21 cellular contexts compared by ENCODE assay signal in the genomic region with DNA sequence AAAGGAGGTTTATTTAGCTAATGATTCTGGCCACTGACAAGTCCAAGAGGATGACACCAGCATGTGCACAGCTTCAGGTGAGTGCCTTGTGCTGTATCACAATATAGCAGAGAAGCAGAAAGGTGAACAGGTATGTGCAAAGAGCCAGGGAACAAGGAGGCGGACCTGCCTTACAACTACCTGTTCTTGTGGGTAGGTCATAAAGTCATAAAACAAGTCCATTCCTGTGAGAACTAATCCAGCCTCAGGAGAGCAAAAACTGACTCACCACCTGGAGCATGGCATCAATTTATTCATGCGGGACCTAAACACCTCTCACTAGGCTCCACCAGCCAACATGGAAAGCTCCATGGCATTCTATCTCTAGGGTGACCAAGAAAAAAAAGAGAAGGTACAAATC.
DNase-seq lines count a peak whose midpoint lies in the region; ATAC-seq and TF ChIP-seq lines count a peak whose summit lies in the region.
"Had no signal": no experiment of that assay in that cellular context is flagged by ENCODE, and none has a peak within 500 bp of the region (broad histone marks: within the 10 kb centered on the region; RNA-seq: fewer than 3 reads in every experiment).

No MANE protein-coding gene starts in this region.

- TF ChIP-seq CTCF in prostate gland (IDR thresholded peaks at IDR 0.05) (no peak), A673 (conservative IDR thresholded peaks at IDR 0.05; ENCODE audit: low read depth, low read length) (no peak)

- H3K9me3 ChIP-seq in prostate gland = no peaks in the 10 kb centered on the region
- no peaks in the 10 kb centered on the region for H3K9me3 ChIP-seq in A673 (ENCODE audit: low read depth, low read length, poor library complexity, severe bottlenecking)
- H3K9me3 ChIP-seq in right cardiac atrium (ENCODE audit: control insufficient read depth, low read length) = no peaks in the 10 kb centered on the region
- H3K9me3 ChIP-seq: Caco-2, MG63, SK-N-SH had no signal

- H3K4me3 ChIP-seq in prostate gland = no peak overlapping the region
- no peak overlapping the region for H3K4me3 ChIP-seq in A673 (ENCODE audit: low read depth, low read length, poor library complexity, severe bottlenecking)
- no peak overlapping the region for H3K4me3 ChIP-seq in right cardiac atrium (ENCODE audit: low read length)
- H3K4me3 ChIP-seq: GM23338, MG63, PC-9 had no signal

- ATAC-seq in right cardiac atrium = no peak
- ATAC-seq: GM23338, HepG2 had no signal

- DNase-seq in HPDE6-E6E7 (ENCODE audit: extremely low spot score) = peak; percentile 74
- peak; percentile 98 for DNase-seq in NCI-H510A treated with DMSO at 0.1 percent for 48 hours (lab: John Stamatoyannopoulos, UW)
- DNase-seq in epithelial cell of prostate (ENCODE audit: low read depth, low spot score) = peak; percentile 92
- peak; percentile 64 for DNase-seq in prostate gland (ENCODE audit: low spot score)
- DNase-seq in UCSD-AML1 (lab: John Stamatoyannopoulos, UW; ENCODE audit: unreplicated experiment) = no peak
- DNase-seq in A673 (ENCODE audit: low spot score) = no peak
- DNase-seq in right cardiac atrium = no peak
- DNase-seq in central memory CD4-positive, alpha-beta T cell = no peak
- DNase-seq: AML-193, Caco-2, DMS79 treated with DMSO at 0.1 percent for 48 hours, MG63, NCI-H1092 treated with DMSO at 0.1 percent for 48 hours, NCI-H1930, NCI-H226, PC-9, Right ventricle myocardium superior, SK-N-SH had no signal

- whole genome bisulfite sequencing in prostate gland = 47% methylated on average over 2 of the region's 2 CpGs
- 88% methylated on average over 2 of the region's 2 CpGs for WGBS in right cardiac atrium

- H3K27me3 ChIP-seq in prostate gland (replicated peaks; ENCODE audit: insufficient read depth) = no peaks in the 10 kb centered on the region
- H3K27me3 ChIP-seq in A673 (replicated peaks; ENCODE audit: insufficient read depth, low read depth, low read length, poor library complexity) = peaks cover 3% of the 10 kb centered on the region
- no peaks in the 10 kb centered on the region for H3K27me3 ChIP-seq in right cardiac atrium (ENCODE audit: control insufficient read depth, insufficient read depth)
- H3K27me3 ChIP-seq: MG63 had no signal

- POLR2A ChIA-PET in A673 (lab: Charles Lee; ENCODE audit: low non-redundant PET) = no interaction called here

- no peaks in the 10 kb centered on the region for H3K36me3 ChIP-seq in prostate gland
- H3K36me3 ChIP-seq in A673 (ENCODE audit: insufficient read depth, low read length, poor library complexity, severe bottlenecking) = no peaks in the 10 kb centered on the region
- H3K36me3 ChIP-seq: MG63 had no signal

- BruUV-seq in A673 (replicated peaks; lab: Mats Ljungman, UMichigan) = no TSS peak

- H3K4me1 ChIP-seq in prostate gland (replicated peaks) (no peaks in the 10 kb centered on the region), A673 (ENCODE audit: insufficient read depth, low read length, poor library complexity, severe bottlenecking) (no peaks in the 10 kb centered on the region), right cardiac atrium (ENCODE audit: control insufficient read depth, insufficient read depth, low read length) (no peaks in the 10 kb centered on the region)
- H3K4me1 ChIP-seq: Caco-2 had no signal

- H3K27ac ChIP-seq in epithelial cell of prostate (no peak overlapping the region), prostate gland (no peak overlapping the region), A673 (ENCODE audit: low read depth, low read length, poor library complexity, severe bottlenecking) (no peak overlapping the region), right cardiac atrium (ENCODE audit: low read length) (no peak overlapping the region)
- H3K27ac ChIP-seq: KMS-11, PC-9 had no signal

- TF ChIP-seq POLR2A in prostate gland (IDR thresholded peaks at IDR 0.05) = no peak

- CTCF ChIA-PET in A673 (lab: Charles Lee) = no interaction called here

- intact Hi-C loops in prostate gland (cut with DNase I) = no loop called here
- intact Hi-C loops in A673 (cut with micrococcal nuclease; ENCODE audit: unreplicated experiment) = no loop called here
- intact Hi-C loops in right cardiac atrium (cut with DNase I) = no loop called here

Comparison
In these comparisons a context has a peak if more than half of its experiments do, and no peak if none do; other contexts are left out.
1. DNase-seq: peak in HPDE6-E6E7 (single experiment), NCI-H510A treated with DMSO at 0.1 percent for 48 hours (single experiment), epithelial cell of prostate (single experiment) and prostate gland (single experiment); none in UCSD-AML1 (single experiment), A673 (single experiment), right cardiac atrium (0 of 3) and central memory CD4-positive, alpha-beta T cell (single experiment).